In genomic region chr2:69791045-69791444, GRCh38 we compare ENCODE assay signal across 1 cellular context.
TF ChIP-seq lines count a peak whose summit lies in the region.

No MANE protein-coding gene starts in this region.

TF ChIP-seq in K562, 482 proteins besides CTCF, POLR2A, EP300 and RAD21:
- peak; percentile 78 for TF ChIP-seq ZSCAN29 (IDR thresholded peaks at IDR 0.05)
- TF ChIP-seq HOXB6 (CRISPR knock-in tag; IDR thresholded peaks at IDR 0.05; ENCODE audit: borderline replicate concordance) = no peak
